ENCODE assay signal across 6 cellular contexts in genomic region chr16:1941924-1942809, GRCh38. TPM values are rescaled to one million over a fixed set of nuclear protein-coding genes. Genes with fewer than 3 reads are reported as not detected.
DNase-seq lines count a peak whose midpoint lies in the region; ATAC-seq and TF ChIP-seq lines count a peak whose summit lies in the region.

No MANE protein-coding gene starts in this region.

- peaks cover 17% of the 10 kb centered on the region for H3K36me3 ChIP-seq in BJ (ENCODE audit: control insufficient read depth, insufficient read depth, low read length)
- no peaks in the 10 kb centered on the region for H3K36me3 ChIP-seq in PC-3 (ENCODE audit: low read depth, low read length)
- H3K36me3 ChIP-seq in tibial nerve = peaks cover 0 to 43% (median 9%) of the 10 kb centered on the region in 3 donors

- H3K4me1 ChIP-seq in PC-3 (ENCODE audit: insufficient read depth, low read length) = peaks cover 11% of the 10 kb centered on the region
- H3K4me1 ChIP-seq in tibial nerve = peaks cover 0 to 20% (median 10%) of the 10 kb centered on the region in 4 donors

- no peaks in the 10 kb centered on the region for H3K9me3 ChIP-seq in PC-3 (ENCODE audit: low read length)
- no peaks in the 10 kb centered on the region for H3K9me3 ChIP-seq in tibial nerve

- H3K27ac ChIP-seq in PC-3 (ENCODE audit: low read length) (peak overlapping the region; percentile 41), tibial nerve (peak overlapping the region in 3 of 4 donors; percentile 79 to 91 (median 84))

- CTCF ChIA-PET in BJ (lab: Yijun Ruan, JAX) (interaction anchor here (1.7 to 2.7 kb wide), 3 partner anchors 12 to 78 kb away, joined by 5 to 21 read pairs (median 18); no protein-coding TSS in a partner anchor), PC-3 (lab: Charles Lee) (no interaction called here)

- no peak for DNase-seq in BJ (ENCODE audit: low read depth)
- DNase-seq in PC-3 = peak; percentile 52
- DNase-seq in left cardiac atrium = no peak
- no peak for DNase-seq in tibial nerve (ENCODE audit: low spot score in 2 of 2)
- DNase-seq in stimulated activated CD4-positive, alpha-beta T cell treated with anti-CD3 and anti-CD28 coated beads, Interleukin-4, amount 100 ng/mL, for 4 hours = no peak

- POLR2A ChIA-PET in BJ (lab: Charles Lee) = no interaction called here
- POLR2A ChIA-PET in PC-3 (lab: Charles Lee; ENCODE audit: unreplicated experiment) = no interaction called here

- H3F3A ChIP-seq in PC-3 (ENCODE audit: low read length, unreplicated experiment) = no peaks in the 10 kb centered on the region

- peak overlapping the region; percentile 93 for H3K4me2 ChIP-seq in PC-3 (ENCODE audit: low read length)

- 10% methylated on average over 14 to 16 of the region's 17 CpGs for WGBS in tibial nerve, 2 donors

- peak overlapping the region; percentile 77 for H2AFZ ChIP-seq in PC-3 (ENCODE audit: low read length)

- intact Hi-C loops in PC-3 (cut with micrococcal nuclease) (no loop called here), left cardiac atrium (cut with DNase I) (no loop called here)

- H3K9me2 ChIP-seq in PC-3 (replicated peaks; ENCODE audit: low read length) = no peaks in the 10 kb centered on the region

- TF ChIP-seq CTCF in BJ (IDR thresholded peaks at IDR 0.05; ENCODE audit: insufficient read depth, low read depth, low read length) (no peak), PC-3 (conservative IDR thresholded peaks at IDR 0.05; ENCODE audit: low read depth, low read length) (no peak), tibial nerve (IDR thresholded peaks at IDR 0.05) (no peak)

- ATAC-seq in PC-3 (peak; percentile 16), left cardiac atrium (peak; percentile 3 to 4), GM21528 (IDR thresholded peaks at IDR 0.05; ENCODE audit: low FRiP score, unreplicated experiment) (no peak)

- H4K20me1 ChIP-seq in PC-3 (ENCODE audit: low read length) = no peaks in the 10 kb centered on the region

- H3K27me3 ChIP-seq in BJ (ENCODE audit: control insufficient read depth, insufficient read depth, low read length) (no peaks in the 10 kb centered on the region), PC-3 (ENCODE audit: low read length) (no peaks in the 10 kb centered on the region), tibial nerve (no peaks in the 10 kb centered on the region)

- H3K4me3 ChIP-seq in BJ (ENCODE audit: low read depth, low read length) = peak overlapping the region; percentile 81
- H3K4me3 ChIP-seq in PC-3 (ENCODE audit: low read length) = peak overlapping the region; percentile 85
- H3K4me3 ChIP-seq in tibial nerve = peak overlapping the region; percentile 62 to 92 (median 74)

- no peak for TF ChIP-seq POLR2A in tibial nerve (IDR thresholded peaks at IDR 0.05)

- TF ChIP-seq EP300 in tibial nerve (IDR thresholded peaks at IDR 0.05) = no peak

- peaks cover 6% of the 10 kb centered on the region; the same call in 1 of the 2 replicates for H3K79me2 ChIP-seq in PC-3 (ENCODE audit: low read length)

- peak overlapping the region; percentile 60; the same call in 1 of the 2 replicates for H3K9ac ChIP-seq in PC-3 (ENCODE audit: low read length)

- TSS peak; percentile 66 for BruUV-seq in PC-3 (replicated peaks; lab: Mats Ljungman, UMichigan)

RNA-seq across cellular contexts. Expression of gene MSRB1, which starts 0.8 kb away (rescaled TPM):
- 44.4 and 61.9 TPM in 2 replicates for polyA plus RNA-seq in BJ (2011; rRNA removed)
- 25.0 and 57.9 TPM in 2 replicates for polyA minus RNA-seq in BJ (2011; rRNA and poly(A)+ RNA removed)
- total RNA-seq in PC-3 (2014; rRNA removed) (24.6 and 25.7 TPM in 2 replicates), left cardiac atrium (10 to 100 TPM; 23.6 to 30.8 TPM), tibial nerve (10 to 100 TPM; 22.5 to 46.1 (median 30.3) TPM)

RNA-seq across cellular contexts. Expression of gene RPL3L, which starts 12.3 kb away (rescaled TPM):
- not detected in 2 replicates for polyA plus RNA-seq in BJ (2011; rRNA removed)
- not detected in 2 replicates for polyA minus RNA-seq in BJ (2011; rRNA and poly(A)+ RNA removed)
- total RNA-seq in PC-3 (2014; rRNA removed) (1.5 TPM in 1 of 2 replicates, not detected in the other), left cardiac atrium (10 to 100 TPM; 33.4 to 78.2 TPM), tibial nerve (not detected)

RNA-seq across cellular contexts. Expression of gene NDUFB10, which starts 17.2 kb away (rescaled TPM):
- polyA plus RNA-seq in BJ (2011; rRNA removed) = 155 and 183 TPM in 2 replicates
- polyA minus RNA-seq in BJ (2011; rRNA and poly(A)+ RNA removed) = 109 and 122 TPM in 2 replicates
- total RNA-seq in PC-3 (2014; rRNA removed) = 407 and 530 TPM in 2 replicates
- total RNA-seq in left cardiac atrium = 100 to 1,000 TPM; 411 to 435 TPM
- total RNA-seq in tibial nerve = 100 to 1,000 TPM in 2 of 4 donors, 10 to 100 TPM in 2; 86.9 to 136 (median 116) TPM

RNA-seq across cellular contexts. Expression of gene RPS2, which starts 22.5 kb away (rescaled TPM):
- polyA plus RNA-seq in BJ (2011; rRNA removed) = 3,098 and 4,041 TPM in 2 replicates
- 2,585 and 4,088 TPM in 2 replicates for polyA minus RNA-seq in BJ (2011; rRNA and poly(A)+ RNA removed)
- total RNA-seq in PC-3 (2014; rRNA removed) = 2,234 and 2,721 TPM in 2 replicates
- 1,000 to 10,000 TPM; 1,152 to 1,209 TPM for total RNA-seq in left cardiac atrium
- 1,000 to 10,000 TPM; 1,591 to 3,468 (median 1,745) TPM for total RNA-seq in tibial nerve

RNA-seq across cellular contexts. Expression of gene HS3ST6, which starts 24.0 kb away (rescaled TPM):
- polyA plus RNA-seq in BJ (2011; rRNA removed) = not detected in 2 replicates
- not detected in 2 replicates for polyA minus RNA-seq in BJ (2011; rRNA and poly(A)+ RNA removed)
- not detected in 2 replicates for total RNA-seq in PC-3 (2014; rRNA removed)
- not detected for total RNA-seq in left cardiac atrium
- not detected for total RNA-seq in tibial nerve

Comparison
In these comparisons a context has a peak if more than half of its experiments do, and no peak if none do; other contexts are left out.
1. RNA of gene RPL3L, which starts 12.3 kb away (total RNA-seq): 33.4 to 78.2 TPM in left cardiac atrium; 1.5 TPM in PC-3 and not detected in tibial nerve; every median in the first group is over 10 times any median in the second.
2. Peak in every context shown above with its lines, with median percentiles within 50 percentile points of each other: H3K4me3 ChIP-seq.